Comparison of ENCODE assay signal across 1 cellular context in the genomic region with DNA sequence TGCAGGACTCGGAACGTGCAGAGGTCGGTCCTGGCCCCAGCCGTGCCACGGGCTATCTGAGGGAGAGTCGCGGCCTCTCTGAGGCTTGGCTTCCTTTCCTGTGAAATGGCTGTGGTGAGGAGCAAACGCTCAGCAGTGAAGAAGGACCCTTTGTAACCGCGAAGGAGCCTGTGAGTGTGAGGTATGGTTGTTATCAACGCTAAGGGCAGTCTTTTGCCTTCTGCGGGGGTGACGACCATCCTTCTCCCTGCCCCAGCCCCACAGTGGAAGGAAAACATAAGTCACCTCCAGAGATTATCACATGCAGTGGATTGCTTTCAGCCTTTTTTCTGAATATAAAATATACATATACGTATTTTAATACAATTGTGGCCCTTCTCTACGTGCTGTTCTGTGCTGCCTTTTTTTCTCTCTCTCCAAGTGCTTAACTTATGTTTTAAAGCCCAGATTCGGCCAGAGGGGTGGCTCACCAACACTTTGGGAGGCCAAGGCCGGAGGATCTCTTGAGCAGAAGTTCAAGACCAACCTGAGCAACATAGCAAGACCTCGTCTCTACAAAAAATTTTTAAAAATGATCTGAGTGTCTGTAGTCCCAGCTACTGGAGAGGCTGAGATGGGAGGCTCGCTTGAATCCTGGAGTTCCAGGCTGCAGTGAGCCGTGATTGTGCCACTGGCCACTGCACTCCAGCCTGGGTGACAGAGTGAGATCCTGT.
TF ChIP-seq lines count a peak whose summit lies in the region.

No MANE protein-coding gene starts in this region.

TF ChIP-seq in SK-N-SH, 30 proteins besides CTCF, POLR2A, EP300 and RAD21:
- TF ChIP-seq JUND (IDR thresholded peaks at IDR 0.05) (no peak), MEF2A (IDR thresholded peaks at IDR 0.05; ENCODE audit: borderline replicate concordance, low read depth) (no peak), CHD2 (IDR thresholded peaks at IDR 0.05; ENCODE audit: low read length, partially characterized antibody) (no peak), EZH2phosphoT487 (IDR thresholded peaks at IDR 0.05; ENCODE audit: borderline replicate concordance, low read depth) (no peak), RXRA (IDR thresholded peaks at IDR 0.05; ENCODE audit: borderline replicate concordance, low read depth) (no peak), FOSL2 (IDR thresholded peaks at IDR 0.05; ENCODE audit: borderline replicate concordance, low read depth) (no peak), TEAD4 (IDR thresholded peaks at IDR 0.05; ENCODE audit: borderline replicate concordance, insufficient read depth) (no peak), SMC3 (IDR thresholded peaks at IDR 0.05; ENCODE audit: low read depth, low read length) (no peak)
- TF ChIP-seq, protein P1, sequence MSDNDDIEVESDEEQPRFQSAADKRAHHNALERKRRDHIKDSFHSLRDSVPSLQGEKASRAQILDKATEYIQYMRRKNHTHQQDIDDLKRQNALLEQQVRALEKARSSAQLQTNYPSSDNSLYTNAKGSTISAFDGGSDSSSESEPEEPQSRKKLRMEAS (IDR thresholded peaks at IDR 0.05; ENCODE audit: low read depth) = no peak
- TF ChIP-seq, protein P2, sequence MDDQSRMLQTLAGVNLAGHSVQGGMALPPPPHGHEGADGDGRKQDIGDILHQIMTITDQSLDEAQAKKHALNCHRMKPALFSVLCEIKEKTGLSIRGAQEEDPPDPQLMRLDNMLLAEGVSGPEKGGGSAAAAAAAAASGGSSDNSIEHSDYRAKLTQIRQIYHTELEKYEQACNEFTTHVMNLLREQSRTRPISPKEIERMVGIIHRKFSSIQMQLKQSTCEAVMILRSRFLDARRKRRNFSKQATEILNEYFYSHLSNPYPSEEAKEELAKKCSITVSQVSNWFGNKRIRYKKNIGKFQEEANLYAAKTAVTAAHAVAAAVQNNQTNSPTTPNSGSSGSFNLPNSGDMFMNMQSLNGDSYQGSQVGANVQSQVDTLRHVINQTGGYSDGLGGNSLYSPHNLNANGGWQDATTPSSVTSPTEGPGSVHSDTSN (IDR thresholded peaks at IDR 0.05) = no peak
- TF ChIP-seq, protein P3, sequence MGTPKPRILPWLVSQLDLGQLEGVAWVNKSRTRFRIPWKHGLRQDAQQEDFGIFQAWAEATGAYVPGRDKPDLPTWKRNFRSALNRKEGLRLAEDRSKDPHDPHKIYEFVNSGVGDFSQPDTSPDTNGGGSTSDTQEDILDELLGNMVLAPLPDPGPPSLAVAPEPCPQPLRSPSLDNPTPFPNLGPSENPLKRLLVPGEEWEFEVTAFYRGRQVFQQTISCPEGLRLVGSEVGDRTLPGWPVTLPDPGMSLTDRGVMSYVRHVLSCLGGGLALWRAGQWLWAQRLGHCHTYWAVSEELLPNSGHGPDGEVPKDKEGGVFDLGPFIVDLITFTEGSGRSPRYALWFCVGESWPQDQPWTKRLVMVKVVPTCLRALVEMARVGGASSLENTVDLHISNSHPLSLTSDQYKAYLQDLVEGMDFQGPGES (IDR thresholded peaks at IDR 0.05; ENCODE audit: low read depth, low read length) = no peak
- TF ChIP-seq, protein P4, sequence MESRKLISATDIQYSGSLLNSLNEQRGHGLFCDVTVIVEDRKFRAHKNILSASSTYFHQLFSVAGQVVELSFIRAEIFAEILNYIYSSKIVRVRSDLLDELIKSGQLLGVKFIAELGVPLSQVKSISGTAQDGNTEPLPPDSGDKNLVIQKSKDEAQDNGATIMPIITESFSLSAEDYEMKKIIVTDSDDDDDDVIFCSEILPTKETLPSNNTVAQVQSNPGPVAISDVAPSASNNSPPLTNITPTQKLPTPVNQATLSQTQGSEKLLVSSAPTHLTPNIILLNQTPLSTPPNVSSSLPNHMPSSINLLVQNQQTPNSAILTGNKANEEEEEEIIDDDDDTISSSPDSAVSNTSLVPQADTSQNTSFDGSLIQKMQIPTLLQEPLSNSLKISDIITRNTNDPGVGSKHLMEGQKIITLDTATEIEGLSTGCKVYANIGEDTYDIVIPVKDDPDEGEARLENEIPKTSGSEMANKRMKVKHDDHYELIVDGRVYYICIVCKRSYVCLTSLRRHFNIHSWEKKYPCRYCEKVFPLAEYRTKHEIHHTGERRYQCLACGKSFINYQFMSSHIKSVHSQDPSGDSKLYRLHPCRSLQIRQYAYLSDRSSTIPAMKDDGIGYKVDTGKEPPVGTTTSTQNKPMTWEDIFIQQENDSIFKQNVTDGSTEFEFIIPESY (IDR thresholded peaks at IDR 0.05; ENCODE audit: borderline replicate concordance, low read depth) = no peak
